Comparison of ENCODE assay signal across 1 cellular context in the genomic region with DNA sequence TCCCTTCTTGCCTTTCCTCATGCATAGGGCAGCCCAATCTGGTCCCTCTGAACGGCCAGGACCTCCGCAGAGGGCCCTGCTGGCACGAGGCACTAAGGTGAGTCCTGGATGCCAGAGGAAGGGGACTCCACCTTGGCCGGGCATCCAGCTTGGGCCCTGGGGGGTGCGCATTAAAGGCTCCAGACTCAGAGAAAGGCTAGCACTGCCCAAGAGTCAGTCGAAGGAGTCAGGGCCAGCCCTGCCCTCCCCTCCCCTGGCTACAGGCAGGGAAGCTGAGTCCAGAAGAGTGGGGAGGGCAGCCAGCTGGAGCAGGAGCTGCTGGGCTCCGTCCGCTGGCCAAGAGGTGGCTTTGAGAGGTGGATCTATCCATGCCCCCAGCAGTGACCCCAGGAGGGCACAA.
TF ChIP-seq lines count a peak whose summit lies in the region.

No MANE protein-coding gene starts in this region.

TF ChIP-seq in H1, 55 proteins besides CTCF, POLR2A, EP300 and RAD21:
- TF ChIP-seq BACH1 (IDR thresholded peaks at IDR 0.05; ENCODE audit: low read length) = no peak
